ENCODE assay signal across 8 cellular contexts in genomic region chr2:63587814-63588384, GRCh38. TPM values are rescaled to one million over a fixed set of nuclear protein-coding genes. Genes with fewer than 3 reads are reported as not detected.
DNase-seq lines count a peak whose midpoint lies in the region; ATAC-seq, FAIRE-seq and TF ChIP-seq lines count a peak whose summit lies in the region.

No MANE protein-coding gene starts in this region.

- peak; percentile 7 for DNase-seq in GM03348 (ENCODE audit: low spot score)
- no peak for DNase-seq in bronchial epithelial cell (ENCODE audit: low read depth)
- no peak for DNase-seq in NCI-H2107 treated with DMSO at 0.1 percent for 48 hours (lab: John Stamatoyannopoulos, UW; ENCODE audit: unreplicated experiment)

- no peaks in the 10 kb centered on the region for H3K27me3 ChIP-seq in HUES48 (ENCODE audit: control insufficient read depth, insufficient read depth, low read length)
- H3K27me3 ChIP-seq in bronchial epithelial cell (ENCODE audit: control insufficient read depth, insufficient read depth, low read length) = no peaks in the 10 kb centered on the region

- WGBS in mesodermal cell (ENCODE audit: insufficient coverage in 2 of 2), 2 experiments = 0 to 2% methylated on average over 24 to 30 of the region's 33 CpGs

- TF ChIP-seq CTCF in bronchial epithelial cell (IDR thresholded peaks at IDR 0.05; ENCODE audit: insufficient read depth, low read length, severe bottlenecking) = no peak

- FAIRE-seq in bronchial epithelial cell (lab: Jason Lieb, UNC) = no peak

- peaks cover 29% of the 10 kb centered on the region for H3K4me1 ChIP-seq in HUES48 (ENCODE audit: control insufficient read depth, insufficient read depth, low read length)
- peaks cover 20% of the 10 kb centered on the region for H3K4me1 ChIP-seq in mesodermal cell (ENCODE audit: control insufficient read depth, insufficient read depth, low read length, poor library complexity, severe bottlenecking)

- peak overlapping the region; percentile 72 for H3K9ac ChIP-seq in HUES48 (ENCODE audit: low read depth, low read length)

- H3K4me3 ChIP-seq in HUES48 (ENCODE audit: low read depth, low read length) = peak overlapping the region; percentile 91
- peak overlapping the region; percentile 65 for H3K4me3 ChIP-seq in bronchial epithelial cell (ENCODE audit: low read depth, low read length)
- H3K4me3 ChIP-seq in mesodermal cell (ENCODE audit: extremely low read depth, insufficient read depth, low read length, poor library complexity, severe bottlenecking) = peak overlapping the region; percentile 99

- H3K27ac ChIP-seq in HUES48 (ENCODE audit: low read depth, low read length) = peak overlapping the region; percentile 90
- H3K27ac ChIP-seq in mesodermal cell (ENCODE audit: low read depth, low read length, severe bottlenecking) = peak overlapping the region; percentile 58

- H3K36me3 ChIP-seq in HUES48 (ENCODE audit: control insufficient read depth, insufficient read depth, low read length) = peaks cover 27% of the 10 kb centered on the region
- no peaks in the 10 kb centered on the region for H3K36me3 ChIP-seq in bronchial epithelial cell (ENCODE audit: control insufficient read depth, insufficient read depth, low read length)
- peaks cover 10% of the 10 kb centered on the region for H3K36me3 ChIP-seq in mesodermal cell (ENCODE audit: control insufficient read depth, insufficient read depth, low read length)

- ATAC-seq in HG03108 (IDR thresholded peaks at IDR 0.05; ENCODE audit: unreplicated experiment) (no peak), HG03469 (IDR thresholded peaks at IDR 0.05; ENCODE audit: unreplicated experiment) (no peak), GM19328 (IDR thresholded peaks at IDR 0.05; ENCODE audit: unreplicated experiment) (no peak)

- no peaks in the 10 kb centered on the region for H3K9me3 ChIP-seq in HUES48 (ENCODE audit: control insufficient read depth, insufficient read depth, low read length)
- no peaks in the 10 kb centered on the region for H3K9me3 ChIP-seq in mesodermal cell (ENCODE audit: control insufficient read depth, low read length)

RNA-seq across cellular contexts. Expression of gene WDPCP, which starts 0.4 kb away (rescaled TPM):
- 3.2 and 4.0 TPM in 2 replicates for total RNA-seq in bronchial epithelial cell
- polyA plus RNA-seq in mesodermal cell (2013, experiment 1 of 2) = 4.5 TPM
- polyA plus RNA-seq in mesodermal cell (2013, experiment 2 of 2) = 5.3 TPM

RNA-seq across cellular contexts. Expression of gene MDH1, which starts 0.9 kb away (rescaled TPM):
- 109 and 118 TPM in 2 replicates for total RNA-seq in bronchial epithelial cell
- polyA plus RNA-seq in mesodermal cell (2013, experiment 1 of 2) = 201 TPM
- 225 TPM for polyA plus RNA-seq in mesodermal cell (2013, experiment 2 of 2)
